In genomic region chr1:150322310-150322709, GRCh38 we compare ENCODE assay signal across 8 cellular contexts. TPM values are rescaled to one million over a fixed set of nuclear protein-coding genes. Genes with fewer than 3 reads are reported as not detected.
DNase-seq lines count a peak whose midpoint lies in the region; ATAC-seq, FAIRE-seq and TF ChIP-seq lines count a peak whose summit lies in the region.

No MANE protein-coding gene starts in this region.

- H3K27ac ChIP-seq in A549, result peak overlapping the region; percentile 93 to 94
- H3K27ac ChIP-seq in liver (ENCODE audit: low read depth in 1 of 2, low read length in 2 of 2), result no peak overlapping the region
- H3K27ac ChIP-seq in aorta (ENCODE audit: low read depth in 1 of 2, low read length in 2 of 2), result peak overlapping the region in 1 of 2 donors; percentile 19

- H3K4me3 ChIP-seq in A549 (peak overlapping the region; percentile 78), liver (ENCODE audit: low read depth in 1 of 3, low read length in 3 of 3) (peak overlapping the region; percentile 94 to 99 (median 96)), aorta (ENCODE audit: low read length in 2 of 2) (peak overlapping the region; percentile 50 to 97)

- DNase-seq in A549 (ENCODE audit: low read depth in 1 of 2, low spot score in 1 of 2), result peak; percentile 20 to 21
- peak; percentile 34 for DNase-seq in HS-5 (ENCODE audit: low read depth)
- DNase-seq in activated naive CD4-positive, alpha-beta T cell treated with anti-CD3 and anti-CD28 coated beads, Interleukin-2, amount 50 U/mL, for 72 hours (ENCODE audit: low spot score in 2 of 2), result peak in 1 of 2 donors; percentile 10
- DNase-seq in aorta, result no peak
- DNase-seq in hepatic stellate cell (ENCODE audit: low spot score), result no peak
- no peak for DNase-seq in DMS153 (lab: John Stamatoyannopoulos, UW)

- TF ChIP-seq CTCF in A549 (IDR thresholded peaks at IDR 0.05) (no peak), liver (IDR thresholded peaks at IDR 0.05; ENCODE audit: low read depth, low read length, missing input control) (no peak)

- 50% methylated on average over 3 of the region's 3 CpGs for WGBS in A549 (ENCODE audit: missing lambda C conversion rate)
- 78% methylated on average over 3 of the region's 3 CpGs for WGBS in liver
- WGBS in aorta, 2 donors, result 92% methylated on average over 3 of the region's 3 CpGs

- H3K9me3 Mint-ChIP-seq in activated naive CD4-positive, alpha-beta T cell treated with anti-CD3 and anti-CD28 coated beads, Interleukin-2, amount 50 U/mL, for 72 hours, result no peaks in the 10 kb centered on the region

- no peak for TF ChIP-seq EP300 in A549 (IDR thresholded peaks at IDR 0.05)

- H3K9me3 ChIP-seq in A549 (0 out of 3 replicates have a peak, but pooled peaks cover 3% of the 10 kb centered on the region), liver (ENCODE audit: control insufficient read depth in 4 of 4, low read length in 3 of 4) (no peaks in the 10 kb centered on the region), aorta (ENCODE audit: control insufficient read depth, low read length) (no peaks in the 10 kb centered on the region)

- no peak for FAIRE-seq in A549 (lab: Jason Lieb, UNC)

- intact Hi-C loops in aorta (cut with DNase I), result no loop called here

- H3K27ac Mint-ChIP-seq in activated naive CD4-positive, alpha-beta T cell treated with anti-CD3 and anti-CD28 coated beads, Interleukin-2, amount 50 U/mL, for 72 hours, result peak overlapping the region; percentile 97 to 100

- peaks cover 2 to 26% (median 23%) of the 10 kb centered on the region in 4 donors for H3K36me3 ChIP-seq in liver (ENCODE audit: control insufficient read depth in 4 of 4, insufficient read depth in 3 of 4, low read depth in 1 of 4, low read length in 3 of 4)
- peaks cover 6% of the 10 kb centered on the region in 2 donors for H3K36me3 ChIP-seq in aorta (ENCODE audit: control insufficient read depth in 1 of 2, insufficient read depth in 2 of 2, low read length in 1 of 2)

- no peak for TF ChIP-seq POLR2A in A549 (IDR thresholded peaks at IDR 0.05; ENCODE audit: low read length)

- H3K4me1 ChIP-seq in A549, result peaks cover 4% of the 10 kb centered on the region; the same call in 1 of the 3 replicates
- peaks cover 5 to 13% (median 7%) of the 10 kb centered on the region in 4 donors for H3K4me1 ChIP-seq in liver (ENCODE audit: control insufficient read depth in 4 of 4, insufficient read depth in 4 of 4, low read length in 3 of 4)
- peaks cover 0 to 3% of the 10 kb centered on the region in 2 donors for H3K4me1 ChIP-seq in aorta (ENCODE audit: control insufficient read depth in 1 of 2, insufficient read depth in 2 of 2, low read length in 2 of 2)

- POLR2A ChIA-PET in A549 (lab: Yijun Ruan, JAX), result interaction anchor here (0.7 kb wide), 1 partner anchor 210 kb away, joined by 4 read pairs; no protein-coding TSS in a partner anchor

- H3K36me3 Mint-ChIP-seq in activated naive CD4-positive, alpha-beta T cell treated with anti-CD3 and anti-CD28 coated beads, Interleukin-2, amount 50 U/mL, for 72 hours, result peaks cover 24 to 39% of the 10 kb centered on the region in 2 donors

- H3K9ac ChIP-seq in liver (ENCODE audit: low read depth in 1 of 2, low read length in 2 of 2), result peak overlapping the region; percentile 72 to 91

- H3K27me3 ChIP-seq in liver (ENCODE audit: control insufficient read depth in 4 of 4, insufficient read depth in 4 of 4, low read length in 3 of 4), result no peaks in the 10 kb centered on the region
- H3K27me3 ChIP-seq in aorta (ENCODE audit: control insufficient read depth in 1 of 2, insufficient read depth in 2 of 2, low read length in 1 of 2), result no peaks in the 10 kb centered on the region

- ATAC-seq in A549 (no peak), aorta (ENCODE audit: low FRiP score) (no peak), HG03457 (IDR thresholded peaks at IDR 0.05; ENCODE audit: unreplicated experiment) (no peak)
- peak; percentile 56 to 78 for ATAC-seq in activated naive CD4-positive, alpha-beta T cell treated with anti-CD3 and anti-CD28 coated beads, Interleukin-2, amount 50 U/mL, for 72 hours

- TF ChIP-seq RAD21 in A549 (conservative IDR thresholded peaks at IDR 0.05 in 1 of 2, IDR thresholded peaks at IDR 0.05 in 1 of 2) (no peak), liver (IDR thresholded peaks at IDR 0.05) (no peak)

- CTCF ChIA-PET in A549 (lab: Yijun Ruan, JAX), result interaction anchor here (1.2 kb wide), 1 partner anchor 67 kb away, joined by 4 read pairs; no protein-coding TSS in a partner anchor

- peak overlapping the region; percentile 97 for H3K4me2 ChIP-seq in A549

TF ChIP-seq in A549, 52 proteins besides CTCF, POLR2A, EP300 and RAD21:
- TF ChIP-seq CEBPB (IDR thresholded peaks at IDR 0.05), result no peak
- TF ChIP-seq MAX (IDR thresholded peaks at IDR 0.05), result no peak
- TF ChIP-seq FOSB (CRISPR knock-in tag; IDR thresholded peaks at IDR 0.05), result no peak

TF ChIP-seq in liver, 16 proteins besides CTCF, POLR2A, EP300 and RAD21 (continues in another document):
- no peak for TF ChIP-seq TAF1 (conservative IDR thresholded peaks at IDR 0.05)

RNA-seq across cellular contexts. Expression of gene PRPF3, which starts 1.0 kb away (rescaled TPM):
- polyA plus RNA-seq in A549 (2011; rRNA removed) (87.2 and 92.6 TPM in 2 replicates), A549 (2017; fragmentation: RNase III; extraction: RNeasy Plus Mini Kit Qiagen cat#74134 plus additional on column Dnase treatment) (54.4 to 58.5 TPM (median 55.2 TPM) in 3 replicates), liver (10 to 100 TPM in 1 of 2 donors, 1 to 10 TPM in 1; 9.9 to 14.9 TPM), aorta (10 to 100 TPM; 19.3 to 79.0 TPM)
- polyA plus RNA-seq in A549 (2012; cell fraction: cytosol; rRNA removed), result 25.6 and 25.7 TPM in 2 replicates
- polyA plus RNA-seq in A549 (2012; cell fraction: nucleus; rRNA removed), result 49.0 and 75.3 TPM in 2 replicates
- 53.1 and 57.6 TPM in 2 replicates for polyA minus RNA-seq in A549 (2011; rRNA and poly(A)+ RNA removed)
- total RNA-seq in activated naive CD4-positive, alpha-beta T cell treated with anti-CD3 and anti-CD28 coated beads, Interleukin-2, amount 50 U/mL, for 72 hours, result 10 to 100 TPM; 79.0 to 92.0 TPM
- total RNA-seq in liver (10 to 100 TPM; 16.7 to 32.8 TPM), aorta (10 to 100 TPM; 52.2 to 83.3 TPM)

RNA-seq across cellular contexts. Expression of gene MRPS21, which starts 28.6 kb away (rescaled TPM):
- polyA plus RNA-seq in A549 (2011; rRNA removed) (72.6 and 95.7 TPM in 2 replicates), A549 (2017; fragmentation: RNase III; extraction: RNeasy Plus Mini Kit Qiagen cat#74134 plus additional on column Dnase treatment) (113 to 114 TPM (median 113 TPM) in 3 replicates), liver (10 to 100 TPM; 29.1 to 56.5 TPM), aorta (10 to 100 TPM; 91.9 to 98.9 TPM)
- 78.0 and 87.7 TPM in 2 replicates for polyA plus RNA-seq in A549 (2012; cell fraction: cytosol; rRNA removed)
- 44.1 and 76.7 TPM in 2 replicates for polyA plus RNA-seq in A549 (2012; cell fraction: nucleus; rRNA removed)
- 25.5 and 25.9 TPM in 2 replicates for polyA minus RNA-seq in A549 (2011; rRNA and poly(A)+ RNA removed)
- 10 to 100 TPM; 70.7 to 94.2 TPM for total RNA-seq in activated naive CD4-positive, alpha-beta T cell treated with anti-CD3 and anti-CD28 coated beads, Interleukin-2, amount 50 U/mL, for 72 hours
- total RNA-seq in liver (10 to 100 TPM; 15.0 to 16.7 TPM), aorta (10 to 100 TPM; 39.6 to 44.9 TPM)

RNA-seq across cellular contexts. Expression of gene CIART, which starts 40.0 kb away (rescaled TPM):
- polyA plus RNA-seq in A549 (2011; rRNA removed), result 1.3 and 1.4 TPM in 2 replicates
- polyA plus RNA-seq in A549 (2012; cell fraction: cytosol; rRNA removed), result 0.49 and 0.66 TPM in 2 replicates
- polyA plus RNA-seq in A549 (2012; cell fraction: nucleus; rRNA removed), result 0.85 and 2.1 TPM in 2 replicates
- polyA plus RNA-seq in A549 (2017; fragmentation: RNase III; extraction: RNeasy Plus Mini Kit Qiagen cat#74134 plus additional on column Dnase treatment), result 0.28 to 0.59 TPM (median 0.48 TPM) in 3 replicates
- polyA minus RNA-seq in A549 (2011; rRNA and poly(A)+ RNA removed), result 1.4 and 1.8 TPM in 2 replicates
- 1 to 10 TPM; 4.6 to 9.1 TPM for total RNA-seq in activated naive CD4-positive, alpha-beta T cell treated with anti-CD3 and anti-CD28 coated beads, Interleukin-2, amount 50 U/mL, for 72 hours
- total RNA-seq in liver, result 1 to 10 TPM in 1 of 2 donors, under 1 TPM in 1; 0.51 to 1.8 TPM
- polyA plus RNA-seq in liver, result 1 to 10 TPM; 2.0 to 7.1 TPM
- 1 to 10 TPM; 3.0 to 6.6 TPM for total RNA-seq in aorta
- 10 to 100 TPM in 1 of 2 donors, 1 to 10 TPM in 1; 5.3 to 18.0 TPM for polyA plus RNA-seq in aorta

RNA-seq across cellular contexts. Expression of gene RPRD2, which starts 41.6 kb away (rescaled TPM):
- polyA plus RNA-seq in A549 (2011; rRNA removed) (20.8 and 21.1 TPM in 2 replicates), A549 (2017; fragmentation: RNase III; extraction: RNeasy Plus Mini Kit Qiagen cat#74134 plus additional on column Dnase treatment) (9.0 to 10.3 TPM (median 9.8 TPM) in 3 replicates), liver (1 to 10 TPM; 5.4 to 7.2 TPM), aorta (10 to 100 TPM in 1 of 2 donors, 1 to 10 TPM in 1; 4.5 to 11.0 TPM)
- 7.7 and 10.0 TPM in 2 replicates for polyA plus RNA-seq in A549 (2012; cell fraction: cytosol; rRNA removed)
- polyA plus RNA-seq in A549 (2012; cell fraction: nucleus; rRNA removed), result 9.9 and 12.3 TPM in 2 replicates
- polyA minus RNA-seq in A549 (2011; rRNA and poly(A)+ RNA removed), result 17.3 and 20.5 TPM in 2 replicates
- total RNA-seq in activated naive CD4-positive, alpha-beta T cell treated with anti-CD3 and anti-CD28 coated beads, Interleukin-2, amount 50 U/mL, for 72 hours, result 10 to 100 TPM; 23.1 to 26.0 TPM
- total RNA-seq in liver (1 to 10 TPM; 8.8 to 9.7 TPM), aorta (10 to 100 TPM; 27.2 to 30.9 TPM)

RNA-seq across cellular contexts. Expression of gene C1orf54, which starts 49.7 kb away (rescaled TPM):
- polyA plus RNA-seq in A549 (2011; rRNA removed) (0.16 and 0.19 TPM in 2 replicates), A549 (2017; fragmentation: RNase III; extraction: RNeasy Plus Mini Kit Qiagen cat#74134 plus additional on column Dnase treatment) (0.12 to 0.21 TPM (median 0.12 TPM) in 3 replicates), liver (1 to 10 TPM; 3.3 to 5.6 TPM), aorta (100 to 1,000 TPM; 102 to 278 TPM)
- 0.11 and 0.14 TPM in 2 replicates for polyA plus RNA-seq in A549 (2012; cell fraction: cytosol; rRNA removed)
- 0.06 and 0.10 TPM in 2 replicates for polyA plus RNA-seq in A549 (2012; cell fraction: nucleus; rRNA removed)
- polyA minus RNA-seq in A549 (2011; rRNA and poly(A)+ RNA removed), result not detected in 2 replicates
- total RNA-seq in activated naive CD4-positive, alpha-beta T cell treated with anti-CD3 and anti-CD28 coated beads, Interleukin-2, amount 50 U/mL, for 72 hours, result 1 to 10 TPM in 1 of 2 donors, under 1 TPM in 1; 0.72 to 2.2 TPM
- total RNA-seq in liver (10 to 100 TPM in 1 of 2 donors, 1 to 10 TPM in 1; 2.3 to 10.8 TPM), aorta (10 to 100 TPM; 33.0 to 34.9 TPM)

Comparison
In these comparisons a context has a peak if more than half of its experiments do, and no peak if none do; other contexts are left out.
1. ATAC-seq: peak in activated naive CD4-positive, alpha-beta T cell treated with anti-CD3 and anti-CD28 coated beads, Interleukin-2, amount 50 U/mL, for 72 hours (2 of 2); none in A549 (0 of 2), aorta (single experiment) and HG03457 (single experiment).
2. DNase-seq: peak in A549 (2 of 2) and HS-5 (single experiment); none in aorta (0 of 2), hepatic stellate cell (single experiment) and DMS153 (single experiment).
3. H3K27ac ChIP-seq: peak in A549 (2 of 2); none in liver (0 of 2).
4. Peak in every context shown above with its lines, with median percentiles within 50 percentile points of each other: H3K4me3 ChIP-seq.